Comparison of ENCODE assay signal across 9 cellular contexts in genomic region chr17:78214706-78215061, GRCh38. TPM values are rescaled to one million over a fixed set of nuclear protein-coding genes. Genes with fewer than 3 reads are reported as not detected.
DNase-seq lines count a peak whose midpoint lies in the region; ATAC-seq and TF ChIP-seq lines count a peak whose summit lies in the region.
"Had no signal": no experiment of that assay in that cellular context is flagged by ENCODE, and none has a peak within 500 bp of the region (broad histone marks: within the 10 kb centered on the region; RNA-seq: fewer than 3 reads in every experiment).

No MANE protein-coding gene starts in this region.

- H3K27me3 ChIP-seq in left ventricle myocardium inferior (ENCODE audit: low read depth) (no peaks in the 10 kb centered on the region), heart left ventricle (no peaks in the 10 kb centered on the region), right lobe of liver (no peaks in the 10 kb centered on the region)

- DNase-seq in left ventricle myocardium inferior (no peak), heart left ventricle (no peak), right lobe of liver (no peak), GM10248 (ENCODE audit: extremely low spot score) (no peak), CD1c-positive myeloid dendritic cell (ENCODE audit: extremely low spot score) (no peak), DMS53 treated with DMSO at 0.1 percent for 48 hours (lab: John Stamatoyannopoulos, UW; ENCODE audit: unreplicated experiment) (no peak)
- no peak for DNase-seq in activated naive CD8-positive, alpha-beta T cell treated with anti-CD3 and anti-CD28 coated beads for 36 hours

- H3K4me3 Mint-ChIP-seq in activated naive CD8-positive, alpha-beta T cell treated with anti-CD3 and anti-CD28 coated beads for 36 hours = peak overlapping the region; percentile 95

- no peak for TF ChIP-seq POLR2A in heart left ventricle (IDR thresholded peaks at IDR 0.05)
- TF ChIP-seq POLR2A in right lobe of liver (IDR thresholded peaks at IDR 0.05) = no peak

- ATAC-seq in heart left ventricle (no peak), right lobe of liver (no peak), GM21423 (IDR thresholded peaks at IDR 0.05; ENCODE audit: unreplicated experiment) (no peak)

- H3K4me1 ChIP-seq in left ventricle myocardium inferior (peaks cover 10% of the 10 kb centered on the region), heart left ventricle (peaks cover 0 to 12% (median 5%) of the 10 kb centered on the region in 12 donors), right lobe of liver (peaks cover 0 to 4% (median 0%) of the 10 kb centered on the region in 4 donors)

- POLR2A ChIA-PET in GM10248 (lab: Yijun Ruan, JAX) = no interaction called here

- TF ChIP-seq CTCF in left ventricle myocardium inferior (IDR thresholded peaks at IDR 0.05; ENCODE audit: borderline replicate concordance) (no peak), heart left ventricle (IDR thresholded peaks at IDR 0.05) (no peak), right lobe of liver (IDR thresholded peaks at IDR 0.05) (no peak), GM10248 (IDR thresholded peaks at IDR 0.05; ENCODE audit: control extremely low read depth, extremely low read depth, low read depth, missing control alignments) (no peak)

- intact Hi-C loops in left ventricle myocardium inferior (cut with micrococcal nuclease) = no loop called here
- intact Hi-C loops in heart left ventricle (cut with DNase I) = loop anchor here in 1 of 10 donors (10.0 kb wide), 1 partner anchor 60 kb away; no protein-coding TSS in a partner anchor
- intact Hi-C loops in right lobe of liver (cut with DNase I) = no loop called here

- peak overlapping the region; percentile 84 for H3K27ac Mint-ChIP-seq in activated naive CD8-positive, alpha-beta T cell treated with anti-CD3 and anti-CD28 coated beads for 36 hours

- H3K9me3 ChIP-seq in left ventricle myocardium inferior (replicated peaks) (no peaks in the 10 kb centered on the region), heart left ventricle (no peaks in the 10 kb centered on the region), right lobe of liver (no peaks in the 10 kb centered on the region)

- peaks cover 2% of the 10 kb centered on the region for H3K4me1 Mint-ChIP-seq in activated naive CD8-positive, alpha-beta T cell treated with anti-CD3 and anti-CD28 coated beads for 36 hours

- H3K36me3 Mint-ChIP-seq in activated naive CD8-positive, alpha-beta T cell treated with anti-CD3 and anti-CD28 coated beads for 36 hours = peaks cover 28% of the 10 kb centered on the region

- H3K27ac ChIP-seq in left ventricle myocardium inferior (replicated peaks) (no peak overlapping the region), heart left ventricle (no peak overlapping the region), right lobe of liver (no peak overlapping the region)

- no peaks in the 10 kb centered on the region for H3K9me3 Mint-ChIP-seq in activated naive CD8-positive, alpha-beta T cell treated with anti-CD3 and anti-CD28 coated beads for 36 hours

- WGBS in heart left ventricle, 4 donors = 12 to 19% (median 15%) methylated on average over 5 of the region's 5 CpGs
- 21% methylated on average over 5 of the region's 5 CpGs for WGBS in right lobe of liver (ENCODE audit: insufficient coverage, low coverage, low lambda C conversion rate, missing lambda C conversion rate)

- no peaks in the 10 kb centered on the region for H3K27me3 Mint-ChIP-seq in activated naive CD8-positive, alpha-beta T cell treated with anti-CD3 and anti-CD28 coated beads for 36 hours

- CTCF ChIA-PET in GM10248 (lab: Yijun Ruan, JAX) = interaction anchor here (1.5 kb wide), 1 partner anchor 11 kb away, joined by 5 read pairs; no protein-coding TSS in a partner anchor

- H3K4me3 ChIP-seq in left ventricle myocardium inferior = peak overlapping the region; percentile 67
- peak overlapping the region in 6 of 12 donors; percentile 34 to 70 (median 52) for H3K4me3 ChIP-seq in heart left ventricle
- H3K4me3 ChIP-seq in right lobe of liver = peak overlapping the region in 2 of 3 donors; percentile 48 to 50

- H3K36me3 ChIP-seq in left ventricle myocardium inferior (no peaks in the 10 kb centered on the region), heart left ventricle (no peaks in the 10 kb centered on the region), right lobe of liver (no peaks in the 10 kb centered on the region)

RNA-seq across cellular contexts. Expression of gene BIRC5, which starts 0.6 kb away (rescaled TPM):
- total RNA-seq in left ventricle myocardium inferior (0.69 TPM), heart left ventricle (10 to 100 TPM in 1 of 9 donors, 1 to 10 TPM in 3, under 1 TPM in 3, not detected in 2; 0.50 to 10.9 (median 1.1) TPM), right lobe of liver (1 to 10 TPM in 4 of 6 experiments, under 1 TPM in 2; 0.57 to 2.0 (median 1.4) TPM)
- under 1 TPM; 0.11 to 0.28 TPM for polyA plus RNA-seq in heart left ventricle
- 100 to 1,000 TPM in 1 of 2 experiments, 10 to 100 TPM in 1; 92.4 to 102 TPM for total RNA-seq in activated naive CD8-positive, alpha-beta T cell treated with anti-CD3 and anti-CD28 coated beads for 36 hours

RNA-seq across cellular contexts. Expression of gene TMEM235, which starts 16.7 kb away (rescaled TPM):
- total RNA-seq in left ventricle myocardium inferior (not detected), heart left ventricle (not detected), right lobe of liver (not detected)
- not detected for polyA plus RNA-seq in heart left ventricle
- total RNA-seq in activated naive CD8-positive, alpha-beta T cell treated with anti-CD3 and anti-CD28 coated beads for 36 hours = not detected
- total RNA-seq: renal cortical epithelial cell had no signal

RNA-seq across cellular contexts. Expression of gene AFMID, which starts 27.5 kb away (rescaled TPM):
- 22.5 TPM for total RNA-seq in left ventricle myocardium inferior
- 10 to 100 TPM; 12.8 to 86.6 (median 33.1) TPM for total RNA-seq in heart left ventricle
- polyA plus RNA-seq in heart left ventricle = 10 to 100 TPM; 17.4 to 24.8 TPM
- total RNA-seq in activated naive CD8-positive, alpha-beta T cell treated with anti-CD3 and anti-CD28 coated beads for 36 hours = 10 to 100 TPM; 32.7 to 36.2 TPM
- 100 to 1,000 TPM in 5 of 6 experiments, 10 to 100 TPM in 1; 96.6 to 156 (median 142) TPM for total RNA-seq in right lobe of liver

RNA-seq across cellular contexts. Expression of gene TK1, which starts 27.8 kb away (rescaled TPM):
- total RNA-seq in left ventricle myocardium inferior (1.8 TPM), heart left ventricle (10 to 100 TPM in 1 of 9 donors, 1 to 10 TPM in 6, under 1 TPM in 2; 0.29 to 21.7 (median 1.2) TPM), right lobe of liver (1 to 10 TPM; 2.1 to 8.3 (median 4.7) TPM)
- 1 to 10 TPM in 1 of 2 donors, under 1 TPM in 1; 0.91 to 1.9 TPM for polyA plus RNA-seq in heart left ventricle
- 100 to 1,000 TPM; 144 to 150 TPM for total RNA-seq in activated naive CD8-positive, alpha-beta T cell treated with anti-CD3 and anti-CD28 coated beads for 36 hours

RNA-seq across cellular contexts. Expression of gene SYNGR2, which starts 46.3 kb away (rescaled TPM):
- total RNA-seq in left ventricle myocardium inferior (86.9 TPM), heart left ventricle (100 to 1,000 TPM in 7 of 9 donors, 10 to 100 TPM in 2; 99.5 to 268 (median 135) TPM), right lobe of liver (10 to 100 TPM; 43.3 to 55.8 (median 50.4) TPM)
- 100 to 1,000 TPM; 104 to 174 TPM for polyA plus RNA-seq in heart left ventricle
- 100 to 1,000 TPM; 126 to 127 TPM for total RNA-seq in activated naive CD8-positive, alpha-beta T cell treated with anti-CD3 and anti-CD28 coated beads for 36 hours

Comparison
In these comparisons a context has a peak if more than half of its experiments do, and no peak if none do; other contexts are left out.
1. RNA of gene BIRC5, which starts 0.6 kb away (total RNA-seq): 92.4 to 102 TPM in activated naive CD8-positive, alpha-beta T cell treated with anti-CD3 and anti-CD28 coated beads for 36 hours; 0.57 to 2.0 TPM in right lobe of liver, 0.50 to 10.9 TPM in heart left ventricle and 0.69 TPM in left ventricle myocardium inferior (single experiment); every median in the first group is over 4 times any median in the second.